ENCODE assay signal across 8 cellular contexts in the genomic region with DNA sequence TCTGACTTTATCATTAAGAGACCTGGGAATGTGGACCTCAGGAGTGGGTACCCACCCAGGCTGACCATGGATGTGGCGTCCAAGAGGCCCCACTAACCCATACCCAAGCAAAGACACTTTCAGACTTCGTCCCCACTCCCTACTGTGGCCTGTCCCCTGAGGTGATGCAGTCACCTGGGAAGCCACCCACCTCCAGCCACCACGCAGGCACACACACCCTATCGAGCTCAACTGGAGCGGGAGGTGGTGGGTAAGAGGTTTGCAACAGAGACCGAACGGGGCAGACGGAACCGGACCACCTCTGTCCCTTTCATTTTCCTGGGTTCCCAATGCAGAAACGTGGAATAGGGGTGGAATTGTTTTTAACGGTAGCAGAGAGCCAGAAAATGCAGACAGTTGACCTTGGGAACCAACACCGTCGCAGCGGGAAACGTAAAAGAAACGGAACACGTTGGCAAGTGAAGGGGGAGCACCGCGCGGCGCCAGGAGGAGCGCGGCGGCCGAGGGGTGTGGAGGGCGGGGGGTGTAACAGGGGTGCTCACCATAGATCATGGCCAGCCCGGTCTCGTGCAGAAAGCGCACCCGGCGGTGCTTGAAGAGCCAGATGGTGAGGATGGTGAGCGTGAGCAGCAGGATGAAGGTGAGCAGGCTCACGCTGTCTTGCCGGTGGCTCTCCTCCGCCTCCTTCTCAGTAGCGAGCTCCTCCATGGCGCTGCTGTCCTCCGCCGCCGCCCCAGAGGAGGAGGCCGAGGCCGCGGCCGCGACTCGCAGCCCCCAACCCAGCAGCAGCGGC. TPM values are rescaled to one million over a fixed set of nuclear protein-coding genes. Genes with fewer than 3 reads are reported as not detected.
DNase-seq lines count a peak whose midpoint lies in the region; ATAC-seq and TF ChIP-seq lines count a peak whose summit lies in the region.

No MANE protein-coding gene starts in this region.

- H3K27ac ChIP-seq in BLaER1 treated with 17β-estradiol and CSF1 and Interleukin-3, amounts not matched to agents 10 nM and 100 nM: peak overlapping the region in 9 of 11 experiments; percentile 14 to 62 (median 54); a peak in 15 of 22 replicates

- peak overlapping the region; percentile 69 to 85 (median 73) for H3K4me2 ChIP-seq in BLaER1 treated with 17β-estradiol and CSF1 and Interleukin-3, amounts not matched to agents 10 nM and 100 nM

- no peaks in the 10 kb centered on the region for H3K9me3 Mint-ChIP-seq in activated CD4-positive, alpha-beta T cell treated with anti-CD3 and anti-CD28 coated beads, Interleukin-2, amount 10 ng/mL, durations not matched to agents 24 days and 14 days
- peaks cover 4% of the 10 kb centered on the region for H3K9me3 Mint-ChIP-seq in neural crest cell

- H3K27ac Mint-ChIP-seq in activated CD4-positive, alpha-beta T cell treated with anti-CD3 and anti-CD28 coated beads, Interleukin-2, amount 10 ng/mL, durations not matched to agents 24 days and 14 days: peak overlapping the region; percentile 96
- no peak overlapping the region for H3K27ac Mint-ChIP-seq in neural crest cell (ENCODE audit: unreplicated experiment)

- H3K36me3 Mint-ChIP-seq in activated CD4-positive, alpha-beta T cell treated with anti-CD3 and anti-CD28 coated beads, Interleukin-2, amount 10 ng/mL, durations not matched to agents 24 days and 14 days (ENCODE audit: low read depth): peaks cover 12% of the 10 kb centered on the region
- no peaks in the 10 kb centered on the region for H3K36me3 Mint-ChIP-seq in neural crest cell (ENCODE audit: low read depth)

- H3K27me3 ChIP-seq in BLaER1 treated with 17β-estradiol and CSF1 and Interleukin-3, amounts not matched to agents 10 nM and 100 nM: peaks cover 0 to 6% (median 0%) of the 10 kb centered on the region in 11 experiments; a peak in 8 of 22 replicates

- H3K9me3 ChIP-seq in BLaER1 treated with 17β-estradiol and CSF1 and Interleukin-3, amounts not matched to agents 10 nM and 100 nM (replicated peaks in 1 of 11): peaks cover 22 to 34% (median 29%) of the 10 kb centered on the region in 11 experiments

- no peak for TF ChIP-seq CTCF in epithelial cell of proximal tubule (conservative IDR thresholded peaks at IDR 0.05; ENCODE audit: low read depth, low read length)
- no peak for TF ChIP-seq CTCF in neural crest cell (conservative IDR thresholded peaks at IDR 0.05)

- no peaks in the 10 kb centered on the region for H3K36me3 ChIP-seq in BLaER1 treated with 17β-estradiol and CSF1 and Interleukin-3, amounts not matched to agents 10 nM and 100 nM

- H3K27me3 Mint-ChIP-seq in activated CD4-positive, alpha-beta T cell treated with anti-CD3 and anti-CD28 coated beads, Interleukin-2, amount 10 ng/mL, durations not matched to agents 24 days and 14 days: peaks cover 1% of the 10 kb centered on the region
- H3K27me3 Mint-ChIP-seq in neural crest cell (ENCODE audit: low read depth): peaks cover 24% of the 10 kb centered on the region

- no peaks in the 10 kb centered on the region for H4K20me1 ChIP-seq in BLaER1 treated with 17β-estradiol and CSF1 and Interleukin-3, amounts not matched to agents 10 nM and 100 nM

- peaks cover 32 to 52% (median 39%) of the 10 kb centered on the region in 10 experiments for H3K4me1 ChIP-seq in BLaER1 treated with 17β-estradiol and CSF1 and Interleukin-3, amounts not matched to agents 10 nM and 100 nM

- H3K9ac ChIP-seq in BLaER1 treated with 17β-estradiol and CSF1 and Interleukin-3, amounts not matched to agents 10 nM and 100 nM: peak overlapping the region; percentile 59 to 77 (median 71)

- no peak for DNase-seq in activated CD4-positive, alpha-beta T cell treated with anti-CD3 and anti-CD28 coated beads, Interleukin-2, amount 10 ng/mL, durations not matched to agents 24 days and 14 days
- no peak for DNase-seq in epithelial cell of proximal tubule (ENCODE audit: low read depth)
- peak; percentile 1 for DNase-seq in neural crest cell (ENCODE audit: low read depth, low spot score)
- no peak for DNase-seq in NCI-H1436 (lab: John Stamatoyannopoulos, UW)
- DNase-seq in SIG-M5 treated with dmso at 0.1 percent for 504 hours (lab: John Stamatoyannopoulos, UW; ENCODE audit: unreplicated experiment): no peak

- H3K4me3 ChIP-seq in BLaER1 treated with 17β-estradiol and CSF1 and Interleukin-3, amounts not matched to agents 10 nM and 100 nM: peak overlapping the region; percentile 58 to 78 (median 72)
- peak overlapping the region; percentile 63 for H3K4me3 ChIP-seq in epithelial cell of proximal tubule (ENCODE audit: low read depth, low read length)

- peak; percentile 30 for ATAC-seq in GM19455 (IDR thresholded peaks at IDR 0.05; ENCODE audit: unreplicated experiment)
- peak; percentile 4 for ATAC-seq in HG03565 (IDR thresholded peaks at IDR 0.05; ENCODE audit: unreplicated experiment)

- H3K4me3 Mint-ChIP-seq in activated CD4-positive, alpha-beta T cell treated with anti-CD3 and anti-CD28 coated beads, Interleukin-2, amount 10 ng/mL, durations not matched to agents 24 days and 14 days: peak overlapping the region; percentile 99
- H3K4me3 Mint-ChIP-seq in neural crest cell: peak overlapping the region; percentile 90

- intact Hi-C loops in activated CD4-positive, alpha-beta T cell treated with anti-CD3 and anti-CD28 coated beads, Interleukin-2, amount 10 ng/mL, durations not matched to agents 24 days and 14 days (cut with micrococcal nuclease): loop anchor here (2.0 kb wide), 2 partner anchors 46 to 272 kb away; no protein-coding TSS in a partner anchor

- H3K4me1 Mint-ChIP-seq in activated CD4-positive, alpha-beta T cell treated with anti-CD3 and anti-CD28 coated beads, Interleukin-2, amount 10 ng/mL, durations not matched to agents 24 days and 14 days: peaks cover 24% of the 10 kb centered on the region
- H3K4me1 Mint-ChIP-seq in neural crest cell: no peaks in the 10 kb centered on the region

RNA-seq across cellular contexts. Expression of gene SLC9A7, which starts 0.6 kb away (rescaled TPM):
- 37.7 and 43.8 TPM in 2 replicates for total RNA-seq in activated CD4-positive, alpha-beta T cell treated with anti-CD3 and anti-CD28 coated beads, Interleukin-2, amount 10 ng/mL, durations not matched to agents 24 days and 14 days
- 10.7 and 23.2 TPM in 2 replicates for total RNA-seq in epithelial cell of proximal tubule
- 4.2 and 4.3 TPM in 2 replicates for total RNA-seq in neural crest cell
